In the genomic region with DNA sequence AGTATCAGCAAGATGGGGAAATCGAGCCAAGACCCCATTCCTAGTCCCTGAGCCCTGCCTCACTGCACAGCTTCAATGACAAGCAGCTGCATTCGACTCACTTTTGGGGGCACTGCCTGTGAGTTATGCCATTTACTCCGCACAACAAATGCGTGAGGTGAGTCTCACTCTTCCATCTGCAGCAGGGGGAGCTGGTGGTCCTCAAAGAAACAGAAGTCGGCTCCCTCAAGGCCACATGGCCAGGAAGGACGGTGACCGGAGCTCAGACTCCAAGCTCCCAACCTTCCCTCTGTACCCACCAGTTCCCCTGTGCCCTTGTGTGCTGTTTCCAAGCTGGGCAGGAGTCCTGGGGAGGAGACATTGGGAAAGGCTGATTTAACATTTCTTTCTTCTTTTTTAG, we compare ENCODE assay signal across 1 cellular context.
TF ChIP-seq lines count a peak whose summit lies in the region.

No MANE protein-coding gene starts in this region.

TF ChIP-seq in H1, 55 proteins besides CTCF, POLR2A, EP300 and RAD21:
- TF ChIP-seq SP1 (IDR thresholded peaks at IDR 0.05; ENCODE audit: low read depth, low read length) (no peak), HDAC2 (IDR thresholded peaks at IDR 0.05; ENCODE audit: borderline replicate concordance in 1 of 2, low read depth in 2 of 2, low read length in 2 of 2) (no peak), KDM4A (IDR thresholded peaks at IDR 0.05; ENCODE audit: low read depth, low read length, severe bottlenecking) (no peak), YY1 (IDR thresholded peaks at IDR 0.05; ENCODE audit: low read depth, low read length) (no peak), CBX5 (IDR thresholded peaks at IDR 0.05; ENCODE audit: low read depth, low read length) (no peak), SAP30 (IDR thresholded peaks at IDR 0.05; ENCODE audit: insufficient read depth, insufficient replicate concordance, low read length) (no peak), SIRT6 (IDR thresholded peaks at IDR 0.05; ENCODE audit: low read length) (no peak), MAFK (IDR thresholded peaks at IDR 0.05; ENCODE audit: low read depth, low read length) (no peak), FOSL1 (IDR thresholded peaks at IDR 0.05; ENCODE audit: insufficient read depth, low read depth, low read length) (no peak), SRF (IDR thresholded peaks at IDR 0.05; ENCODE audit: low read depth, low read length) (no peak), BRCA1 (IDR thresholded peaks at IDR 0.05; ENCODE audit: low read depth, low read length) (no peak), TBP (IDR thresholded peaks at IDR 0.05; ENCODE audit: low read depth, low read length) (no peak)
- TF ChIP-seq, protein P1, sequence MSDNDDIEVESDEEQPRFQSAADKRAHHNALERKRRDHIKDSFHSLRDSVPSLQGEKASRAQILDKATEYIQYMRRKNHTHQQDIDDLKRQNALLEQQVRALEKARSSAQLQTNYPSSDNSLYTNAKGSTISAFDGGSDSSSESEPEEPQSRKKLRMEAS (IDR thresholded peaks at IDR 0.05): peak; percentile 91
- TF ChIP-seq, protein P2, sequence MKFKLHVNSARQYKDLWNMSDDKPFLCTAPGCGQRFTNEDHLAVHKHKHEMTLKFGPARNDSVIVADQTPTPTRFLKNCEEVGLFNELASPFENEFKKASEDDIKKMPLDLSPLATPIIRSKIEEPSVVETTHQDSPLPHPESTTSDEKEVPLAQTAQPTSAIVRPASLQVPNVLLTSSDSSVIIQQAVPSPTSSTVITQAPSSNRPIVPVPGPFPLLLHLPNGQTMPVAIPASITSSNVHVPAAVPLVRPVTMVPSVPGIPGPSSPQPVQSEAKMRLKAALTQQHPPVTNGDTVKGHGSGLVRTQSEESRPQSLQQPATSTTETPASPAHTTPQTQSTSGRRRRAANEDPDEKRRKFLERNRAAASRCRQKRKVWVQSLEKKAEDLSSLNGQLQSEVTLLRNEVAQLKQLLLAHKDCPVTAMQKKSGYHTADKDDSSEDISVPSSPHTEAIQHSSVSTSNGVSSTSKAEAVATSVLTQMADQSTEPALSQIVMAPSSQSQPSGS (IDR thresholded peaks at IDR 0.05; ENCODE audit: low read length): no peak
- TF ChIP-seq, protein P3, sequence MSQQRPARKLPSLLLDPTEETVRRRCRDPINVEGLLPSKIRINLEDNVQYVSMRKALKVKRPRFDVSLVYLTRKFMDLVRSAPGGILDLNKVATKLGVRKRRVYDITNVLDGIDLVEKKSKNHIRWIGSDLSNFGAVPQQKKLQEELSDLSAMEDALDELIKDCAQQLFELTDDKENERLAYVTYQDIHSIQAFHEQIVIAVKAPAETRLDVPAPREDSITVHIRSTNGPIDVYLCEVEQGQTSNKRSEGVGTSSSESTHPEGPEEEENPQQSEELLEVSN (IDR thresholded peaks at IDR 0.05): peak; percentile 80
TF ChIP-seq in H1: peak in this region for 2.
